18 cellular contexts compared by ENCODE assay signal in genomic region chr1:59686170-59686569, GRCh38.
A peak's percentile ranks its signal among the peaks of the same experiment; 100 is the strongest.
DNase-seq lines count a peak whose midpoint lies in the region; ATAC-seq and TF ChIP-seq lines count a peak whose summit lies in the region.
"Had no signal": no experiment of that assay in that cellular context is flagged by ENCODE, and none has a peak within 500 bp of the region (broad histone marks: within the 10 kb centered on the region; RNA-seq: fewer than 3 reads in every experiment).

No MANE protein-coding gene starts in this region.

- H3K27ac Mint-ChIP-seq in activated naive CD8-positive, alpha-beta T cell treated with anti-CD3 and anti-CD28 coated beads for 36 hours = no peak overlapping the region
- H3K27ac Mint-ChIP-seq: activated CD4-positive, alpha-beta T cell treated with anti-CD3 and anti-CD28 coated beads for 36 hours; B cell; IgD-negative memory B cell had no signal

- H3K9me3 Mint-ChIP-seq in activated naive CD8-positive, alpha-beta T cell treated with anti-CD3 and anti-CD28 coated beads for 36 hours = no peaks in the 10 kb centered on the region
- H3K9me3 Mint-ChIP-seq: IgD-negative memory B cell had no signal

- H3K27ac ChIP-seq in KMS-11 (peak overlapping the region; percentile 81), psoas muscle (peak overlapping the region; percentile 96), spleen (no peak overlapping the region)
- H3K27ac ChIP-seq: parathyroid adenoma, testis had no signal

- no peaks in the 10 kb centered on the region for H4K20me1 ChIP-seq in KMS-11 (ENCODE audit: insufficient read depth)

- no peak overlapping the region for H3K4me3 Mint-ChIP-seq in activated naive CD8-positive, alpha-beta T cell treated with anti-CD3 and anti-CD28 coated beads for 36 hours
- H3K4me3 Mint-ChIP-seq: activated CD4-positive, alpha-beta T cell treated with anti-CD3 and anti-CD28 coated beads for 36 hours; B cell; IgD-negative memory B cell had no signal

- no peaks in the 10 kb centered on the region for H3K4me1 Mint-ChIP-seq in activated naive CD8-positive, alpha-beta T cell treated with anti-CD3 and anti-CD28 coated beads for 36 hours
- H3K4me1 Mint-ChIP-seq: activated CD4-positive, alpha-beta T cell treated with anti-CD3 and anti-CD28 coated beads for 36 hours; IgD-negative memory B cell had no signal

- TF ChIP-seq CTCF in KMS-11 (conservative IDR thresholded peaks at IDR 0.05; ENCODE audit: low read depth, low read length) (no peak), psoas muscle (IDR thresholded peaks at IDR 0.05) (no peak), spleen (IDR thresholded peaks at IDR 0.05 in 8 of 11, conservative IDR thresholded peaks at IDR 0.05 in 3 of 11) (no peak)

- no peaks in the 10 kb centered on the region for H3K27me3 Mint-ChIP-seq in activated naive CD8-positive, alpha-beta T cell treated with anti-CD3 and anti-CD28 coated beads for 36 hours
- H3K27me3 Mint-ChIP-seq: activated CD4-positive, alpha-beta T cell treated with anti-CD3 and anti-CD28 coated beads for 36 hours; B cell; IgD-negative memory B cell had no signal

- no peaks in the 10 kb centered on the region for H3K79me2 ChIP-seq in KMS-11 (ENCODE audit: insufficient read depth, low read depth)
- H3K79me2 ChIP-seq: parathyroid adenoma had no signal

- no peaks in the 10 kb centered on the region for H3K36me3 Mint-ChIP-seq in activated naive CD8-positive, alpha-beta T cell treated with anti-CD3 and anti-CD28 coated beads for 36 hours

- H3K27me3 ChIP-seq in KMS-11 (ENCODE audit: insufficient read depth, low read depth) (no peaks in the 10 kb centered on the region), psoas muscle (ENCODE audit: insufficient read depth in 3 of 3, low read length in 2 of 3) (no peaks in the 10 kb centered on the region), spleen (replicated peaks in 1 of 7) (no peaks in the 10 kb centered on the region)
- H3K27me3 ChIP-seq: testis had no signal

- peak overlapping the region; percentile 80 for H3K4me2 ChIP-seq in KMS-11

- H3K4me3 ChIP-seq in KMS-11 (IDR thresholded peaks at IDR 0.05; ENCODE audit: insufficient read depth, low read depth, low read length) = peak overlapping the region; percentile 70
- peak overlapping the region; percentile 10 for H3K4me3 ChIP-seq in psoas muscle
- no peak overlapping the region for H3K4me3 ChIP-seq in spleen
- H3K4me3 ChIP-seq: mucosa of descending colon, testis had no signal

- intact Hi-C loops in psoas muscle (cut with DNase I) (loop anchor here in 1 of 2 donors (10.0 kb wide), 2 partner anchors 161 to 711 kb away; no protein-coding TSS in a partner anchor), spleen (cut with DNase I; ENCODE audit: low total_unique reads) (no loop called here)

- DNase-seq in NCI-H2107 (lab: John Stamatoyannopoulos, UW) = peak; percentile 72
- DNase-seq in NCI-H82 treated with DMSO at 0.1 percent for 48 hours (lab: John Stamatoyannopoulos, UW; ENCODE audit: unreplicated experiment) = peak; percentile 81
- no peak for DNase-seq in psoas muscle
- DNase-seq in spleen = no peak
- no peak for DNase-seq in activated naive CD8-positive, alpha-beta T cell treated with anti-CD3 and anti-CD28 coated beads for 36 hours
- DNase-seq in middle frontal gyrus (ENCODE audit: extremely low spot score, low spot score) = no peak
- DNase-seq: activated CD4-positive, alpha-beta T cell treated with anti-CD3 and anti-CD28 coated beads for 36 hours; DND-41; HCEC 1CT; kidney; mucosa of descending colon; NCI-H2081 treated with DMSO at 0.1 percent for 48 hours; T-helper 2 cell; testis had no signal

- TF ChIP-seq POLR2A in spleen (IDR thresholded peaks at IDR 0.05) = no peak

- no peaks in the 10 kb centered on the region for H3K36me3 ChIP-seq in KMS-11 (ENCODE audit: insufficient read depth)
- no peaks in the 10 kb centered on the region for H3K36me3 ChIP-seq in psoas muscle (ENCODE audit: insufficient read depth in 1 of 2, low read depth in 1 of 2)
- no peaks in the 10 kb centered on the region for H3K36me3 ChIP-seq in spleen

- H3K4me1 ChIP-seq in KMS-11 (ENCODE audit: low read depth, poor library complexity, severe bottlenecking) (peaks cover 100% of the 10 kb centered on the region), psoas muscle (peaks cover 90% of the 10 kb centered on the region), spleen (peaks cover 0 to 8% (median 0%) of the 10 kb centered on the region in 6 donors)
- H3K4me1 ChIP-seq: parathyroid adenoma had no signal

- H3K9ac ChIP-seq in KMS-11 = peak overlapping the region; percentile 33; the same call in 1 of the 2 replicates
- H3K9ac ChIP-seq: parathyroid adenoma had no signal

- peak overlapping the region; percentile 25; the same call in 1 of the 2 replicates for H2AFZ ChIP-seq in KMS-11 (ENCODE audit: low read depth)
- H2AFZ ChIP-seq: parathyroid adenoma had no signal

- WGBS in psoas muscle, 3 donors = 20 to 29% (median 22%) methylated on average over 3 of the region's 3 CpGs
- 81 to 90% (median 85%) methylated on average over 3 of the region's 3 CpGs for WGBS in spleen, 5 donors

- ATAC-seq in psoas muscle = peak; percentile 69 to 77 (median 72)
- ATAC-seq: activated CD4-positive, alpha-beta T cell treated with anti-CD3 and anti-CD28 coated beads for 36 hours; mucosa of descending colon had no signal

- no peaks in the 10 kb centered on the region for H3K9me3 ChIP-seq in psoas muscle
- H3K9me3 ChIP-seq in spleen = no peaks in the 10 kb centered on the region
- H3K9me3 ChIP-seq: mucosa of descending colon, testis had no signal

Comparison
In these comparisons a context has a peak if more than half of its experiments do, and no peak if none do; other contexts are left out.
1. H3K27ac ChIP-seq: peak in KMS-11 (single experiment) and psoas muscle (single experiment); none in spleen (0 of 8).
2. H3K4me3 ChIP-seq: peak in KMS-11 (single experiment) and psoas muscle (single experiment); none in spleen (0 of 8).
3. DNase-seq: peak in NCI-H2107 (single experiment) and NCI-H82 treated with DMSO at 0.1 percent for 48 hours (single experiment); none in psoas muscle (0 of 2), spleen (single experiment), activated naive CD8-positive, alpha-beta T cell treated with anti-CD3 and anti-CD28 coated beads for 36 hours (single experiment) and middle frontal gyrus (single experiment).